Comparison of ENCODE assay signal across 13 cellular contexts in genomic region chr2:178928077-178928476, GRCh38.
A peak's percentile ranks its signal among the peaks of the same experiment; 100 is the strongest.
DNase-seq lines count a peak whose midpoint lies in the region; ATAC-seq and TF ChIP-seq lines count a peak whose summit lies in the region.
"Had no signal": no experiment of that assay in that cellular context is flagged by ENCODE, and none has a peak within 500 bp of the region (broad histone marks: within the 10 kb centered on the region; RNA-seq: fewer than 3 reads in every experiment).

No MANE protein-coding gene starts in this region.

- H3K4me3 ChIP-seq in cardiac muscle cell (no peak overlapping the region), right cardiac atrium (ENCODE audit: low read length) (no peak overlapping the region), GM23338 (no peak overlapping the region), trophoblast cell (ENCODE audit: low read depth, low read length) (no peak overlapping the region)

- no peak overlapping the region for H3K4me2 ChIP-seq in GM23338
- H3K4me2 ChIP-seq in trophoblast cell (ENCODE audit: low read length): no peak overlapping the region

- H3K9me3 Mint-ChIP-seq in GM23338: peaks cover 13% of the 10 kb centered on the region
- H3K9me3 Mint-ChIP-seq in stimulated activated naive B cell treated with anti-CD40 and anti-IgM and Interleukin-4, amounts not matched to agents 10 μg/mL and 1 μg/mL and 100 μg/mL, for 72 hours: peaks cover 3 to 8% of the 10 kb centered on the region in 2 donors

- H3K4ac ChIP-seq in trophoblast cell (ENCODE audit: low read depth, low read length): no peak overlapping the region

- DNase-seq in cardiac muscle cell (ENCODE audit: low read depth in 1 of 2, low spot score in 1 of 2) (no peak), right cardiac atrium (no peak), GM23338 (ENCODE audit: low spot score) (peak; percentile 17), trophoblast cell (no peak), SK-N-DZ (ENCODE audit: low spot score) (no peak), left lobe of liver (ENCODE audit: low spot score) (no peak)
- no peak for DNase-seq in stimulated activated naive B cell treated with anti-CD40 and anti-IgM and Interleukin-4, amounts not matched to agents 10 μg/mL and 1 μg/mL and 100 μg/mL, for 72 hours
- DNase-seq: GOT3, immature natural killer cell, NCI-H1417 treated with DMSO at 0.1 percent for 48 hours, NCI-H748 treated with DMSO at 0.1 percent for 48 hours, SHP77 treated with DMSO at 0.1 percent for 48 hours had no signal

- H3K9me3 ChIP-seq in cardiac muscle cell (ENCODE audit: low read depth): no peaks in the 10 kb centered on the region
- no peaks in the 10 kb centered on the region for H3K9me3 ChIP-seq in right cardiac atrium (ENCODE audit: control insufficient read depth, low read length)
- no peaks in the 10 kb centered on the region for H3K9me3 ChIP-seq in trophoblast cell (ENCODE audit: insufficient read depth, low read depth, low read length)

- no peak overlapping the region for H3K14ac ChIP-seq in trophoblast cell (ENCODE audit: low read length)

- H3K4me1 ChIP-seq in cardiac muscle cell (ENCODE audit: low read depth) (peaks cover 23% of the 10 kb centered on the region), right cardiac atrium (ENCODE audit: control insufficient read depth, insufficient read depth, low read length) (peaks cover 2% of the 10 kb centered on the region), GM23338 (ENCODE audit: insufficient read depth) (no peaks in the 10 kb centered on the region), trophoblast cell (ENCODE audit: control insufficient read depth in 1 of 2, insufficient read depth in 2 of 2, low read length in 2 of 2) (no peaks in the 10 kb centered on the region)

- H3K27ac ChIP-seq in cardiac muscle cell (peak overlapping the region; percentile 44), right cardiac atrium (ENCODE audit: low read length) (no peak overlapping the region), GM23338 (ENCODE audit: low read depth) (no peak overlapping the region), trophoblast cell (ENCODE audit: low read depth, low read length) (no peak overlapping the region)

- 85% methylated on average over 4 of the region's 4 CpGs for WGBS in right cardiac atrium
- no CpG with 5 or more reads among the region's 4 CpGs for WGBS in trophoblast cell (ENCODE audit: extremely low coverage, insufficient coverage, insufficient read length)

- H3K9me2 ChIP-seq in GM23338 (ENCODE audit: insufficient read depth): no peaks in the 10 kb centered on the region

- H2BK5ac ChIP-seq in trophoblast cell (ENCODE audit: low read depth, low read length, poor library complexity): no peak overlapping the region

- H3K27me3 Mint-ChIP-seq in GM23338 (ENCODE audit: insufficient read depth, low read depth, poor library complexity): no peaks in the 10 kb centered on the region
- no peaks in the 10 kb centered on the region for H3K27me3 Mint-ChIP-seq in stimulated activated naive B cell treated with anti-CD40 and anti-IgM and Interleukin-4, amounts not matched to agents 10 μg/mL and 1 μg/mL and 100 μg/mL, for 72 hours

- peaks cover 13% of the 10 kb centered on the region for H3K36me3 Mint-ChIP-seq in GM23338 (ENCODE audit: low read depth)
- H3K36me3 Mint-ChIP-seq in stimulated activated naive B cell treated with anti-CD40 and anti-IgM and Interleukin-4, amounts not matched to agents 10 μg/mL and 1 μg/mL and 100 μg/mL, for 72 hours: peaks cover 6 to 9% of the 10 kb centered on the region in 2 donors

- intact Hi-C loops in right cardiac atrium (cut with DNase I): no loop called here

- H3K23ac ChIP-seq in trophoblast cell (ENCODE audit: low read length): no peak overlapping the region

- no peak overlapping the region for H2BK120ac ChIP-seq in trophoblast cell (ENCODE audit: insufficient read depth, low read length, poor library complexity)

- no peaks in the 10 kb centered on the region for H4K20me1 ChIP-seq in GM23338 (replicated peaks; ENCODE audit: insufficient read depth)

- H3K4me1 Mint-ChIP-seq in GM23338: peaks cover 8% of the 10 kb centered on the region
- peaks cover 5 to 6% of the 10 kb centered on the region in 2 donors for H3K4me1 Mint-ChIP-seq in stimulated activated naive B cell treated with anti-CD40 and anti-IgM and Interleukin-4, amounts not matched to agents 10 μg/mL and 1 μg/mL and 100 μg/mL, for 72 hours
- H3K4me1 Mint-ChIP-seq: immature natural killer cell had no signal

- H3K9ac ChIP-seq in trophoblast cell (ENCODE audit: low read length): no peak overlapping the region

- no peak overlapping the region for H2BK12ac ChIP-seq in trophoblast cell (ENCODE audit: low read length)

- no peaks in the 10 kb centered on the region for H3F3A ChIP-seq in GM23338 (replicated peaks; ENCODE audit: low read depth)

- H3K27ac Mint-ChIP-seq in GM23338: peak overlapping the region; percentile 82
- no peak overlapping the region for H3K27ac Mint-ChIP-seq in stimulated activated naive B cell treated with anti-CD40 and anti-IgM and Interleukin-4, amounts not matched to agents 10 μg/mL and 1 μg/mL and 100 μg/mL, for 72 hours
- H3K27ac Mint-ChIP-seq: immature natural killer cell had no signal

- H4K8ac ChIP-seq in trophoblast cell (ENCODE audit: low read depth, low read length): no peak overlapping the region

- H3K36me3 ChIP-seq in cardiac muscle cell (peaks cover 67% of the 10 kb centered on the region), GM23338 (ENCODE audit: insufficient read depth) (peaks cover 4% of the 10 kb centered on the region; the same call in 1 of the 2 replicates), trophoblast cell (ENCODE audit: control insufficient read depth in 1 of 2, insufficient read depth in 2 of 2, low read length in 2 of 2) (no peaks in the 10 kb centered on the region)

- H4K12ac ChIP-seq in trophoblast cell (ENCODE audit: low read depth, low read length): no peak overlapping the region

- H4K91ac ChIP-seq in trophoblast cell (ENCODE audit: low read depth, low read length): no peak overlapping the region

- H2AFZ ChIP-seq in GM23338: no peak overlapping the region
- no peak overlapping the region for H2AFZ ChIP-seq in trophoblast cell (ENCODE audit: insufficient read depth, low read length, poor library complexity)

- ATAC-seq in right cardiac atrium (no peak), GM23338 (peak; percentile 66; the same call in 2 of the 3 replicates), HG03196 (IDR thresholded peaks at IDR 0.05; ENCODE audit: unreplicated experiment) (peak; percentile 54), left lobe of liver (no peak)
- peak; percentile 27 to 46 for ATAC-seq in stimulated activated naive B cell treated with anti-CD40 and anti-IgM and Interleukin-4, amounts not matched to agents 10 μg/mL and 1 μg/mL and 100 μg/mL, for 72 hours (replicated peaks)

- H3K27me3 ChIP-seq in cardiac muscle cell (no peaks in the 10 kb centered on the region), right cardiac atrium (ENCODE audit: control insufficient read depth, insufficient read depth) (no peaks in the 10 kb centered on the region), GM23338 (ENCODE audit: insufficient read depth) (no peaks in the 10 kb centered on the region), trophoblast cell (ENCODE audit: insufficient read depth, low read length) (no peaks in the 10 kb centered on the region)

- H3K18ac ChIP-seq in trophoblast cell (ENCODE audit: low read length): no peak overlapping the region

- no peak overlapping the region for H2AK5ac ChIP-seq in trophoblast cell (ENCODE audit: low read length)

- H3K79me2 ChIP-seq in GM23338 (replicated peaks; ENCODE audit: insufficient read depth) (no peaks in the 10 kb centered on the region), trophoblast cell (ENCODE audit: control insufficient read depth, insufficient read depth, low read length, poor library complexity) (no peaks in the 10 kb centered on the region)

- TF ChIP-seq CTCF in cardiac muscle cell (IDR thresholded peaks at IDR 0.05; ENCODE audit: low read depth, low read length) (no peak), GM23338 (conservative IDR thresholded peaks at IDR 0.05; ENCODE audit: low read depth in 2 of 2) (no peak)

- no peaks in the 10 kb centered on the region for H3K79me1 ChIP-seq in trophoblast cell (ENCODE audit: low read length)

- H3K4me3 Mint-ChIP-seq in GM23338: no peak overlapping the region
- no peak overlapping the region for H3K4me3 Mint-ChIP-seq in stimulated activated naive B cell treated with anti-CD40 and anti-IgM and Interleukin-4, amounts not matched to agents 10 μg/mL and 1 μg/mL and 100 μg/mL, for 72 hours
- H3K4me3 Mint-ChIP-seq: immature natural killer cell had no signal

TF ChIP-seq in GM23338, 12 proteins besides CTCF, POLR2A, EP300 and RAD21 (continues in another document):
- no peak for TF ChIP-seq ZNF331 (CRISPR knock-in tag; IDR thresholded peaks at IDR 0.05; ENCODE audit: low read depth)
- no peak for TF ChIP-seq ZNF114 (CRISPR knock-in tag; IDR thresholded peaks at IDR 0.05)

Comparison
In these comparisons a context has a peak if more than half of its experiments do, and no peak if none do; other contexts are left out.
1. ATAC-seq: peak in GM23338 (single experiment), HG03196 (single experiment) and stimulated activated naive B cell treated with anti-CD40 and anti-IgM and Interleukin-4, amounts not matched to agents 10 μg/mL and 1 μg/mL and 100 μg/mL, for 72 hours (2 of 2); none in right cardiac atrium (0 of 2) and left lobe of liver (single experiment).